ENCODE assay signal across 8 cellular contexts in genomic region chr20:53917145-53918009, GRCh38.
DNase-seq lines count a peak whose midpoint lies in the region; ATAC-seq and TF ChIP-seq lines count a peak whose summit lies in the region.

No MANE protein-coding gene starts in this region.

- DNase-seq in G401 (ENCODE audit: low spot score) (peak; percentile 38), mesenchymal stem cell (peak; percentile 84), putamen (ENCODE audit: low spot score) (no peak)
- DNase-seq in central memory CD8-positive, alpha-beta T cell (ENCODE audit: low spot score in 2 of 2), result no peak
- no peak for DNase-seq in NK-92 treated with Interleukin-12 subunit alpha and Interleukin-12 subunit beta, amount 100 ng/mL, for 24 hours (lab: John Stamatoyannopoulos, UW)
- DNase-seq in stimulated activated CD4-positive, alpha-beta T cell treated with anti-CD3 and anti-CD28 coated beads, Interleukin-4, amount 100 ng/mL, for 4 hours, result no peak

- H3K79me1 ChIP-seq in mesenchymal stem cell (replicated peaks; ENCODE audit: low read length, poor library complexity, severe bottlenecking), result no peaks in the 10 kb centered on the region

- peak; percentile 79 for ATAC-seq in GM21529 (IDR thresholded peaks at IDR 0.05; ENCODE audit: unreplicated experiment)
- no peak for ATAC-seq in central memory CD8-positive, alpha-beta T cell (replicated peaks; ENCODE audit: extremely low read depth, poor library complexity, severe bottlenecking)

- H2BK12ac ChIP-seq in mesenchymal stem cell (ENCODE audit: low read length in 2 of 2), result peak overlapping the region in 1 of 2 experiments; percentile 85

- H3K4me3 ChIP-seq in KMS-11 (IDR thresholded peaks at IDR 0.05; ENCODE audit: insufficient read depth, low read depth, low read length) (no peak overlapping the region), mesenchymal stem cell (ENCODE audit: insufficient read depth in 1 of 2, low read depth in 1 of 2, low read length in 2 of 2) (peak overlapping the region in 1 of 2 experiments; percentile 16)

- in situ Hi-C loops in G401 (cut with HindIII; ENCODE audit: low sequenced_read_pairs), result no loop called here

- H3K4me1 ChIP-seq in KMS-11 (ENCODE audit: low read depth, poor library complexity, severe bottlenecking) (peaks cover 36% of the 10 kb centered on the region), mesenchymal stem cell (ENCODE audit: control insufficient read depth, insufficient read depth, low read depth, low read length) (peaks cover 9% of the 10 kb centered on the region)

- H3K4me1 Mint-ChIP-seq in central memory CD8-positive, alpha-beta T cell, result peaks cover 22% of the 10 kb centered on the region

- H3K23ac ChIP-seq in mesenchymal stem cell (ENCODE audit: low read length in 2 of 2), result no peak overlapping the region

- H4K8ac ChIP-seq in mesenchymal stem cell (ENCODE audit: low read length), result peak overlapping the region; percentile 1

- peak overlapping the region; percentile 91 for H3K27ac Mint-ChIP-seq in central memory CD8-positive, alpha-beta T cell (ENCODE audit: low read depth)

- H3K9ac ChIP-seq in KMS-11 (no peak overlapping the region), mesenchymal stem cell (ENCODE audit: low read length) (peak overlapping the region; percentile 93)

- peak overlapping the region; percentile 77 for H2BK120ac ChIP-seq in mesenchymal stem cell (ENCODE audit: low read depth, low read length)

- WGBS in mesenchymal stem cell, result 6% methylated on average over 9 of the region's 10 CpGs

- TF ChIP-seq CTCF in KMS-11 (conservative IDR thresholded peaks at IDR 0.05; ENCODE audit: low read depth, low read length), result no peak

- H3K27me3 Mint-ChIP-seq in central memory CD8-positive, alpha-beta T cell, result no peaks in the 10 kb centered on the region

- peak overlapping the region; percentile 4; the same call in 1 of the 2 replicates for H3K27ac ChIP-seq in KMS-11
- peak overlapping the region; percentile 38 for H3K27ac ChIP-seq in mesenchymal stem cell (ENCODE audit: low read length, poor library complexity, severe bottlenecking)

- no peaks in the 10 kb centered on the region for H3K36me3 ChIP-seq in KMS-11 (ENCODE audit: insufficient read depth)
- no peaks in the 10 kb centered on the region for H3K36me3 ChIP-seq in mesenchymal stem cell (ENCODE audit: control insufficient read depth in 1 of 2, insufficient read depth in 2 of 2, low read depth in 1 of 2, low read length in 2 of 2)

- peak overlapping the region; percentile 54 to 80 for H3K18ac ChIP-seq in mesenchymal stem cell (ENCODE audit: low read depth in 1 of 2, low read length in 2 of 2)

- no peak overlapping the region for H2BK15ac ChIP-seq in mesenchymal stem cell (ENCODE audit: low read depth, poor library complexity, severe bottlenecking)

- H3K79me2 ChIP-seq in KMS-11 (ENCODE audit: insufficient read depth, low read depth), result no peaks in the 10 kb centered on the region

- H3K36me3 Mint-ChIP-seq in central memory CD8-positive, alpha-beta T cell (ENCODE audit: insufficient read depth), result peaks cover 5% of the 10 kb centered on the region

- no peak overlapping the region for H3K4me3 Mint-ChIP-seq in central memory CD8-positive, alpha-beta T cell

- H3K9me3 ChIP-seq in mesenchymal stem cell (ENCODE audit: control insufficient read depth, low read length), result no peaks in the 10 kb centered on the region

- H3K9me3 Mint-ChIP-seq in central memory CD8-positive, alpha-beta T cell, result no peaks in the 10 kb centered on the region

- peak overlapping the region; percentile 2; the same call in 1 of the 2 replicates for H3K4me2 ChIP-seq in KMS-11
- no peak overlapping the region for H3K4me2 ChIP-seq in mesenchymal stem cell (ENCODE audit: low read length, poor library complexity, severe bottlenecking)

- no peak overlapping the region for H2BK5ac ChIP-seq in mesenchymal stem cell (ENCODE audit: low read depth, low read length, poor library complexity, severe bottlenecking)

- H4K91ac ChIP-seq in mesenchymal stem cell (ENCODE audit: low read length), result peak overlapping the region; percentile 30

- peak overlapping the region; percentile 18 for H2AK5ac ChIP-seq in mesenchymal stem cell (ENCODE audit: low read length, severe bottlenecking)

- no peaks in the 10 kb centered on the region for H3K27me3 ChIP-seq in KMS-11 (ENCODE audit: insufficient read depth, low read depth)
- no peaks in the 10 kb centered on the region for H3K27me3 ChIP-seq in mesenchymal stem cell (ENCODE audit: control insufficient read depth in 1 of 2, insufficient read depth in 1 of 2, low read length in 2 of 2)

- no peak overlapping the region for H3K14ac ChIP-seq in mesenchymal stem cell (ENCODE audit: low read length in 2 of 2)

- H4K20me1 ChIP-seq in KMS-11 (ENCODE audit: insufficient read depth), result no peaks in the 10 kb centered on the region

- 0 out of 2 replicates have a peak overlapping the region, but pooled peaks have one; percentile 17 for H2AFZ ChIP-seq in KMS-11 (ENCODE audit: low read depth)
- H2AFZ ChIP-seq in mesenchymal stem cell (ENCODE audit: low read depth, low read length), result no peak overlapping the region

- H3K4ac ChIP-seq in mesenchymal stem cell (ENCODE audit: low read depth in 1 of 2, low read length in 2 of 2), result peak overlapping the region in 1 of 2 experiments; percentile 42

Comparison
In these comparisons a context has a peak if more than half of its experiments do, and no peak if none do; other contexts are left out.
1. DNase-seq: peak in G401 (single experiment) and mesenchymal stem cell (single experiment); none in central memory CD8-positive, alpha-beta T cell (0 of 2), NK-92 treated with Interleukin-12 subunit alpha and Interleukin-12 subunit beta, amount 100 ng/mL, for 24 hours (single experiment), putamen (single experiment) and stimulated activated CD4-positive, alpha-beta T cell treated with anti-CD3 and anti-CD28 coated beads, Interleukin-4, amount 100 ng/mL, for 4 hours (0 of 2).